In the genomic region with DNA sequence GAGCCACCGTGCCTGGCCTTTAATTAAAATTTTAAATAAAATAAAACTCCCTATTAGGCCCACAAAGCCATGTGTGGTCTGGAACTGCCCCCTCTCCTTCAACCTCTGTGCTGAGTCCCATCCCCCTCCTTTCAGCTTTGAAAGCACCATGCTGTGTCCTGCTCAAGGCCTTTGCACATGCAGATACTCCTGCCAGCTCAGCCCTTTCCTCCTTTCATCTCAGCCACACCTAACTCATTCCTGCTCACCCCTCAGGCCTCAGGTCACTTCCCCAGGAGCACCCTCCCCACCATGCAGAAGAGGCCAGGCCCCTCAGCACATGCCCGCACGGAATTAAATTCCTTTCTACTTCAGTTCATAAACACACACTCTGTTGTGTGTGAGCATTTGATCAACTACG, we compare ENCODE assay signal across 16 cellular contexts. TPM values are rescaled to one million over a fixed set of nuclear protein-coding genes. Genes with fewer than 3 reads are reported as not detected.
DNase-seq lines count a peak whose midpoint lies in the region; ATAC-seq and TF ChIP-seq lines count a peak whose summit lies in the region.
"Had no signal": no experiment of that assay in that cellular context is flagged by ENCODE, and none has a peak within 500 bp of the region (broad histone marks: within the 10 kb centered on the region; RNA-seq: fewer than 3 reads in every experiment).

No MANE protein-coding gene starts in this region.

- no peak for TF ChIP-seq CTCF in activated CD8-positive, alpha-beta T cell treated with anti-CD3 and anti-CD28 coated beads for 36 hours (IDR thresholded peaks at IDR 0.05)
- TF ChIP-seq CTCF in progenitor cell of endocrine pancreas (IDR thresholded peaks at IDR 0.05; ENCODE audit: unreplicated experiment) (no peak), foreskin fibroblast (IDR thresholded peaks at IDR 0.05; ENCODE audit: low read depth, low read length) (no peak)

- H3K36me3 Mint-ChIP-seq in activated CD8-positive, alpha-beta memory T cell treated with anti-CD3 and anti-CD28 coated beads, Interleukin-2, amount 10 ng/mL, durations not matched to agents 7 days and 5 days = peaks cover 27% of the 10 kb centered on the region
- peaks cover 10% of the 10 kb centered on the region for H3K36me3 Mint-ChIP-seq in activated CD8-positive, alpha-beta T cell treated with anti-CD3 and anti-CD28 coated beads for 36 hours (ENCODE audit: low read depth)
- peaks cover 3% of the 10 kb centered on the region for H3K36me3 Mint-ChIP-seq in progenitor cell of endocrine pancreas (ENCODE audit: insufficient read depth)

- intact Hi-C loops in activated CD8-positive, alpha-beta T cell treated with anti-CD3 and anti-CD28 coated beads for 36 hours (cut with micrococcal nuclease) = loop anchor here (5.0 kb wide), 2 partner anchors 33 to 73 kb away; no protein-coding TSS in a partner anchor

- no peak for DNase-seq in activated CD8-positive, alpha-beta memory T cell treated with anti-CD3 and anti-CD28 coated beads, Interleukin-2, amount 10 ng/mL, durations not matched to agents 7 days and 5 days
- no peak for DNase-seq in activated CD8-positive, alpha-beta memory T cell treated with anti-CD3 and anti-CD28 coated beads, Interleukin-2, amount 50 U/mL, for 4 hours
- DNase-seq in activated CD8-positive, alpha-beta T cell treated with anti-CD3 and anti-CD28 coated beads for 36 hours = no peak
- DNase-seq in progenitor cell of endocrine pancreas (ENCODE audit: low spot score, unreplicated experiment) (no peak), LoVo (ENCODE audit: low spot score) (no peak), foreskin fibroblast (no peak)
- no peak for DNase-seq in central memory CD4-positive, alpha-beta T cell
- DNase-seq: activated T-cell treated with anti-CD3 and anti-CD28 coated beads, Interleukin-2, amount 50 U/mL, for 48 hours; cerebellar nuclear complex; DMS153; MV-4-11; NCI-H446 treated with DMSO at 0.1 percent for 48 hours; Peyer's patch; uterus had no signal

- no peak overlapping the region for H3K4me3 Mint-ChIP-seq in activated CD8-positive, alpha-beta memory T cell treated with anti-CD3 and anti-CD28 coated beads, Interleukin-2, amount 10 ng/mL, durations not matched to agents 7 days and 5 days
- H3K4me3 Mint-ChIP-seq in activated CD8-positive, alpha-beta T cell treated with anti-CD3 and anti-CD28 coated beads for 36 hours = no peak overlapping the region
- H3K4me3 Mint-ChIP-seq in progenitor cell of endocrine pancreas (ENCODE audit: low read depth) = peak overlapping the region; percentile 48

- peak overlapping the region; percentile 62 for H3K27ac Mint-ChIP-seq in activated CD8-positive, alpha-beta memory T cell treated with anti-CD3 and anti-CD28 coated beads, Interleukin-2, amount 10 ng/mL, durations not matched to agents 7 days and 5 days
- peak overlapping the region; percentile 71 for H3K27ac Mint-ChIP-seq in activated CD8-positive, alpha-beta T cell treated with anti-CD3 and anti-CD28 coated beads for 36 hours
- H3K27ac Mint-ChIP-seq in progenitor cell of endocrine pancreas = peak overlapping the region; percentile 89

- POLR2A ChIA-PET in activated CD8-positive, alpha-beta T cell treated with anti-CD3 and anti-CD28 coated beads for 36 hours (lab: Charles Lee) = interaction anchor here (3.6 kb wide), 1 partner anchor 30 kb away, joined by 11 read pairs; a partner anchor contains a TSS

- no peaks in the 10 kb centered on the region for H3K9me3 Mint-ChIP-seq in activated CD8-positive, alpha-beta memory T cell treated with anti-CD3 and anti-CD28 coated beads, Interleukin-2, amount 10 ng/mL, durations not matched to agents 7 days and 5 days (ENCODE audit: low read depth)
- H3K9me3 Mint-ChIP-seq in activated CD8-positive, alpha-beta T cell treated with anti-CD3 and anti-CD28 coated beads for 36 hours = no peaks in the 10 kb centered on the region
- H3K9me3 Mint-ChIP-seq in progenitor cell of endocrine pancreas (ENCODE audit: low read depth) = no peaks in the 10 kb centered on the region

- no peaks in the 10 kb centered on the region for H3K27me3 Mint-ChIP-seq in activated CD8-positive, alpha-beta memory T cell treated with anti-CD3 and anti-CD28 coated beads, Interleukin-2, amount 10 ng/mL, durations not matched to agents 7 days and 5 days
- H3K27me3 Mint-ChIP-seq in activated CD8-positive, alpha-beta T cell treated with anti-CD3 and anti-CD28 coated beads for 36 hours = no peaks in the 10 kb centered on the region
- H3K27me3 Mint-ChIP-seq in progenitor cell of endocrine pancreas = no peaks in the 10 kb centered on the region

- no peaks in the 10 kb centered on the region for H3K9me3 ChIP-seq in iPS-18c (ENCODE audit: control insufficient read depth, insufficient read depth, low read length)
- H3K9me3 ChIP-seq: esophagus muscularis mucosa, Peyer's patch, uterus had no signal

- CTCF ChIA-PET in activated CD8-positive, alpha-beta memory T cell treated with anti-CD3 and anti-CD28 coated beads, Interleukin-2, amount 10 ng/mL, durations not matched to agents 7 days and 5 days (lab: Charles Lee) = interaction anchor here (3.9 to 9.7 kb wide), 3 partner anchors 32 to 83 kb away, joined by 27 to 101 read pairs (median 46); a partner anchor contains a TSS
- CTCF ChIA-PET in activated CD8-positive, alpha-beta T cell treated with anti-CD3 and anti-CD28 coated beads for 36 hours (lab: Charles Lee) = interaction anchor here (2.7 kb wide), 1 partner anchor 32 kb away, joined by 8 read pairs; no protein-coding TSS in a partner anchor

- ATAC-seq in activated CD8-positive, alpha-beta memory T cell treated with anti-CD3 and anti-CD28 coated beads, Interleukin-2, amount 10 ng/mL, durations not matched to agents 7 days and 5 days = no peak
- no peak for ATAC-seq in activated CD8-positive, alpha-beta T cell treated with anti-CD3 and anti-CD28 coated beads for 36 hours

- H3K4me1 Mint-ChIP-seq in activated CD8-positive, alpha-beta memory T cell treated with anti-CD3 and anti-CD28 coated beads, Interleukin-2, amount 10 ng/mL, durations not matched to agents 7 days and 5 days = peaks cover 69% of the 10 kb centered on the region
- H3K4me1 Mint-ChIP-seq in activated CD8-positive, alpha-beta T cell treated with anti-CD3 and anti-CD28 coated beads for 36 hours (ENCODE audit: low read depth) = peaks cover 52% of the 10 kb centered on the region
- peaks cover 17% of the 10 kb centered on the region for H3K4me1 Mint-ChIP-seq in progenitor cell of endocrine pancreas (ENCODE audit: low read depth)

- 0 out of 2 replicates have a peak overlapping the region, but pooled peaks have one; percentile 0 for H3K4me3 ChIP-seq in iPS-18c (ENCODE audit: insufficient read depth, low read depth, low read length)
- no peak overlapping the region for H3K4me3 ChIP-seq in foreskin fibroblast (ENCODE audit: low read depth in 1 of 2, low read length in 2 of 2)
- H3K4me3 ChIP-seq: esophagus muscularis mucosa, Peyer's patch, uterus had no signal

RNA-seq across cellular contexts. Expression of a gene that starts 28.1 kb away (rescaled TPM):
- total RNA-seq in activated CD8-positive, alpha-beta memory T cell treated with anti-CD3 and anti-CD28 coated beads, Interleukin-2, amount 10 ng/mL, durations not matched to agents 7 days and 5 days = 10 to 100 TPM; 20.9 to 21.2 TPM
- 10 to 100 TPM; 12.4 to 15.0 TPM for total RNA-seq in activated CD8-positive, alpha-beta T cell treated with anti-CD3 and anti-CD28 coated beads for 36 hours
- 13.8 and 15.2 TPM in 2 replicates for total RNA-seq in progenitor cell of endocrine pancreas

RNA-seq across cellular contexts. Expression of a gene that starts 29.4 kb away (rescaled TPM):
- total RNA-seq in activated CD8-positive, alpha-beta memory T cell treated with anti-CD3 and anti-CD28 coated beads, Interleukin-2, amount 10 ng/mL, durations not matched to agents 7 days and 5 days = 100 to 1,000 TPM; 198 to 313 TPM
- 10 to 100 TPM; 65.9 to 71.4 TPM for total RNA-seq in activated CD8-positive, alpha-beta T cell treated with anti-CD3 and anti-CD28 coated beads for 36 hours
- total RNA-seq in progenitor cell of endocrine pancreas = 157 and 162 TPM in 2 replicates

RNA-seq across cellular contexts. Expression of a gene that starts 34.6 kb away (rescaled TPM):
- 100 to 1,000 TPM; 219 to 298 TPM for total RNA-seq in activated CD8-positive, alpha-beta memory T cell treated with anti-CD3 and anti-CD28 coated beads, Interleukin-2, amount 10 ng/mL, durations not matched to agents 7 days and 5 days
- 100 to 1,000 TPM; 312 to 334 TPM for total RNA-seq in activated CD8-positive, alpha-beta T cell treated with anti-CD3 and anti-CD28 coated beads for 36 hours
- 236 and 253 TPM in 2 replicates for total RNA-seq in progenitor cell of endocrine pancreas

RNA-seq across cellular contexts. Expression of a gene that starts 34.7 kb away (rescaled TPM):
- total RNA-seq in activated CD8-positive, alpha-beta memory T cell treated with anti-CD3 and anti-CD28 coated beads, Interleukin-2, amount 10 ng/mL, durations not matched to agents 7 days and 5 days = 10 to 100 TPM; 18.4 to 21.9 TPM
- 10 to 100 TPM; 25.3 to 28.3 TPM for total RNA-seq in activated CD8-positive, alpha-beta T cell treated with anti-CD3 and anti-CD28 coated beads for 36 hours
- 11.4 and 13.2 TPM in 2 replicates for total RNA-seq in progenitor cell of endocrine pancreas

RNA-seq across cellular contexts. Expression of a gene that starts 44.7 kb away (rescaled TPM):
- 1 to 10 TPM; 1.8 to 4.0 TPM for total RNA-seq in activated CD8-positive, alpha-beta memory T cell treated with anti-CD3 and anti-CD28 coated beads, Interleukin-2, amount 10 ng/mL, durations not matched to agents 7 days and 5 days
- 1 to 10 TPM; 3.7 TPM for total RNA-seq in activated CD8-positive, alpha-beta T cell treated with anti-CD3 and anti-CD28 coated beads for 36 hours
- total RNA-seq in progenitor cell of endocrine pancreas = 535 and 543 TPM in 2 replicates
